Comparison of ENCODE assay signal across 23 cellular contexts in the genomic region with DNA sequence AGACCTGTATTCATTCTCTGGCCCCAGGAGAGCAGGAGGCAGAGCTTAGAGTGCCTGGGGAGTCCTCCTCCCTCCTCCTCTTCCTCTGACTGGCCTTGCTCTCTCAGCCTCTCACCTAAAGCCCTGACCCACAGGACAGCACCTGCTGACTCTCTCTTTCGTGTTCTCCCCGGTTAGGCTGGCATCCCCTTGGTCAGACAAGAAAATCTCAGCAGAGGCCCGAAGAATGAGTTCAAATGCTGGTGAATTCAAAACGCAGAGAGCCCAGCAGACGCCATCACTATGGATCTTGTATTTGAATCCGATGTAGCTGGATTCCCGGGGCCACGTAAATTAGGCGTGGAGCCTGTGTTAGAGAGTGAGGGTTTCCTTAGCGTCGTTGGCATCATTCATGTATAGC.
"Had no signal": no experiment of that assay in that cellular context is flagged by ENCODE, and none has a peak within 500 bp of the region (broad histone marks: within the 10 kb centered on the region; RNA-seq: fewer than 3 reads in every experiment).

No MANE protein-coding gene starts in this region.

- H3K4me3 Mint-ChIP-seq: activated CD4-positive, alpha-beta T cell treated with anti-CD3 and anti-CD28 coated beads, Interleukin-2, amount 10 ng/mL, durations not matched to agents 24 days and 14 days; activated CD8-positive, alpha-beta memory T cell treated with anti-CD3 and anti-CD28 coated beads, Interleukin-2, amount 10 ng/mL, durations not matched to agents 7 days and 5 days; activated naive CD8-positive, alpha-beta T cell treated with anti-CD3 and anti-CD28 coated beads, Interleukin-2, amount 50 U/mL, for 24 hours; activated T-cell treated with anti-CD3 and anti-CD28 coated beads, Interleukin-2, amount 50 U/mL, for 24 hours; activated T-helper 1 cell treated with anti-CD3 and anti-CD28 coated beads, Interleukin-12 subunit alpha, Interleukin-12 subunit beta, Interleukin-2, Interleukin-4 antibody, amounts not matched to agents 30 ng/mL and 10 ng/mL and 1 ng/mL, durations not matched to agents 14 hours and 24 hours and 36 hours; brain; central memory CD8-positive, alpha-beta T cell; T-helper 1 cell treated with Interleukin-12 subunit alpha and Interleukin-12 subunit beta and Interleukin-4 antibody, amounts not matched to agents 30 μg/mL and 1 μg/mL, for 36 hours; WTC11 had no signal

- DNase-seq: activated CD4-positive, alpha-beta T cell treated with anti-CD3 and anti-CD28 coated beads for 1 hour; activated CD4-positive, alpha-beta T cell treated with anti-CD3 and anti-CD28 coated beads, Interleukin-2, amount 10 ng/mL, durations not matched to agents 24 days and 14 days; activated CD4-positive, alpha-beta T cell treated with anti-CD3 and anti-CD28 coated beads, Interleukin-2, amount 50 U/mL, for 48 hours; activated CD8-positive, alpha-beta memory T cell treated with anti-CD3 and anti-CD28 coated beads, Interleukin-2, amount 10 ng/mL, durations not matched to agents 7 days and 5 days; activated effector memory CD4-positive, alpha-beta T cell treated with Interleukin-2 at 50 U/mL for 16 hours; activated naive CD4-positive, alpha-beta T cell treated with Interleukin-2 at 50 U/mL for 16 hours; activated naive CD8-positive, alpha-beta T cell treated with anti-CD3 and anti-CD28 coated beads, Interleukin-2, amount 50 U/mL, for 24 hours; activated T-cell treated with anti-CD3 and anti-CD28 coated beads, Interleukin-2, amount 50 U/mL, for 24 hours; amygdala; Karpas-422; MM.1S; NCI-H1105; NCI-H1436; NCI-H1694 treated with DMSO at 0.1 percent for 48 hours; NCI-H2081; NCI-H510A treated with DMSO at 0.1 percent for 48 hours; SHP77 treated with DMSO at 0.1 percent for 48 hours had no signal

- H3K27me3 Mint-ChIP-seq: activated T-cell treated with anti-CD3 and anti-CD28 coated beads, Interleukin-2, amount 50 U/mL, for 24 hours; brain had no signal

- H3K27ac Mint-ChIP-seq: activated CD4-positive, alpha-beta T cell treated with anti-CD3 and anti-CD28 coated beads, Interleukin-2, amount 10 ng/mL, durations not matched to agents 24 days and 14 days; activated CD8-positive, alpha-beta memory T cell treated with anti-CD3 and anti-CD28 coated beads, Interleukin-2, amount 10 ng/mL, durations not matched to agents 7 days and 5 days; activated naive CD4-positive, alpha-beta T cell treated with anti-CD3 and anti-CD28 coated beads, Interleukin-2, amount 50 U/mL, for 72 hours; activated naive CD8-positive, alpha-beta T cell treated with anti-CD3 and anti-CD28 coated beads, Interleukin-2, amount 50 U/mL, for 24 hours; activated T-cell treated with anti-CD3 and anti-CD28 coated beads, Interleukin-2, amount 50 U/mL, for 24 hours; activated T-helper 1 cell treated with anti-CD3 and anti-CD28 coated beads, Interleukin-12 subunit alpha, Interleukin-12 subunit beta, Interleukin-2, Interleukin-4 antibody, amounts not matched to agents 30 ng/mL and 10 ng/mL and 1 ng/mL, durations not matched to agents 14 hours and 24 hours and 36 hours; T-helper 1 cell treated with Interleukin-12 subunit alpha and Interleukin-12 subunit beta and Interleukin-4 antibody, amounts not matched to agents 30 μg/mL and 1 μg/mL, for 36 hours; WTC11 had no signal

- H3K4me1 Mint-ChIP-seq: central memory CD8-positive, alpha-beta T cell; WTC11 had no signal

- H3K36me3 Mint-ChIP-seq: activated CD8-positive, alpha-beta memory T cell treated with anti-CD3 and anti-CD28 coated beads, Interleukin-2, amount 10 ng/mL, durations not matched to agents 7 days and 5 days; activated naive CD4-positive, alpha-beta T cell treated with anti-CD3 and anti-CD28 coated beads, Interleukin-2, amount 50 U/mL, for 72 hours; brain; WTC11 had no signal

- H3K9me3 Mint-ChIP-seq: activated CD4-positive, alpha-beta T cell treated with anti-CD3 and anti-CD28 coated beads, Interleukin-2, amount 10 ng/mL, durations not matched to agents 24 days and 14 days; activated naive CD4-positive, alpha-beta T cell treated with anti-CD3 and anti-CD28 coated beads, Interleukin-2, amount 50 U/mL, for 72 hours; activated naive CD8-positive, alpha-beta T cell treated with anti-CD3 and anti-CD28 coated beads, Interleukin-2, amount 50 U/mL, for 24 hours; activated T-cell treated with anti-CD3 and anti-CD28 coated beads, Interleukin-2, amount 50 U/mL, for 24 hours; activated T-helper 1 cell treated with anti-CD3 and anti-CD28 coated beads, Interleukin-12 subunit alpha, Interleukin-12 subunit beta, Interleukin-2, Interleukin-4 antibody, amounts not matched to agents 30 ng/mL and 10 ng/mL and 1 ng/mL, durations not matched to agents 14 hours and 24 hours and 36 hours; central memory CD8-positive, alpha-beta T cell; T-helper 1 cell treated with Interleukin-12 subunit alpha and Interleukin-12 subunit beta and Interleukin-4 antibody, amounts not matched to agents 30 μg/mL and 1 μg/mL, for 36 hours; WTC11 had no signal
